Comparison of ENCODE assay signal across 8 cellular contexts in genomic region chr7:66114743-66115727, GRCh38. TPM values are rescaled to one million over a fixed set of nuclear protein-coding genes. Genes with fewer than 3 reads are reported as not detected.
A peak's percentile ranks its signal among the peaks of the same experiment; 100 is the strongest.
DNase-seq lines count a peak whose midpoint lies in the region; ATAC-seq, FAIRE-seq and TF ChIP-seq lines count a peak whose summit lies in the region.

CRCP (plus strand) TSS chr7:66114847; CDS start chr7:66114963, 116 bp downstream.

- no peak for TF ChIP-seq CTCF in WI38 (IDR thresholded peaks at IDR 0.05; ENCODE audit: low read depth, low read length)
- TF ChIP-seq CTCF in bronchial epithelial cell (IDR thresholded peaks at IDR 0.05; ENCODE audit: insufficient read depth, low read length, severe bottlenecking): peak; percentile 67

- DNase-seq in AG08395 (ENCODE audit: low spot score): peak; percentile 77
- peak; percentile 35 for DNase-seq in NCI-H2196 treated with DMSO at 0.1 percent for 48 hours (lab: John Stamatoyannopoulos, UW; ENCODE audit: unreplicated experiment)
- DNase-seq in bronchial epithelial cell (ENCODE audit: low read depth): peak; percentile 66
- peak; percentile 76 for DNase-seq in inferior parietal cortex (ENCODE audit: extremely low spot score)
- DNase-seq in stimulated activated CD4-positive, alpha-beta T cell treated with anti-CD3 and anti-CD28 coated beads, Interleukin-12 subunit alpha, Interleukin-12 subunit beta, amount 100 ng/mL, for 24 hours (ENCODE audit: low read depth in 2 of 2): peak; percentile 68 to 81

- FAIRE-seq in bronchial epithelial cell (lab: Jason Lieb, UNC): no peak

- ATAC-seq in GM18858 (IDR thresholded peaks at IDR 0.05; ENCODE audit: unreplicated experiment) (peak; percentile 69), HG03066 (IDR thresholded peaks at IDR 0.05; ENCODE audit: low read depth, unreplicated experiment) (peak; percentile 89)

- H3K27me3 ChIP-seq in bronchial epithelial cell (ENCODE audit: control insufficient read depth, insufficient read depth, low read length): no peaks in the 10 kb centered on the region

- H3K4me3 ChIP-seq in WI38 (ENCODE audit: low read depth, low read length) (peak within 1 kb of the TSS; percentile 78), bronchial epithelial cell (ENCODE audit: low read depth, low read length) (peak within 1 kb of the TSS; percentile 98)

- H3K36me3 ChIP-seq in bronchial epithelial cell (ENCODE audit: control insufficient read depth, insufficient read depth, low read length): peaks cover 2% of the 10 kb centered on the region

RNA-seq across cellular contexts. Expression of gene CRCP, which starts in this region (rescaled TPM):
- 36.4 and 45.0 TPM in 2 replicates for total RNA-seq in bronchial epithelial cell

Comparison
In these comparisons a context has a peak if more than half of its experiments do, and no peak if none do; other contexts are left out.
1. Peak in every context shown above with its lines: DNase-seq, ATAC-seq and H3K4me3 ChIP-seq.